Comparison of ENCODE assay signal across 13 cellular contexts in genomic region chr20:31602430-31602778, GRCh38. TPM values are rescaled to one million over a fixed set of nuclear protein-coding genes. Genes with fewer than 3 reads are reported as not detected.
DNase-seq lines count a peak whose midpoint lies in the region; ATAC-seq and TF ChIP-seq lines count a peak whose summit lies in the region.
"Had no signal": no experiment of that assay in that cellular context is flagged by ENCODE, and none has a peak within 500 bp of the region (broad histone marks: within the 10 kb centered on the region; RNA-seq: fewer than 3 reads in every experiment).

No MANE protein-coding gene starts in this region.

- H3K9ac ChIP-seq in H9 (ENCODE audit: extremely low read depth, insufficient read length, low read length) = no peak overlapping the region

- in situ Hi-C loops in brain microvascular endothelial cell (cut with HindIII; ENCODE audit: low pct_ligation_motif_present, low sequenced_read_pairs) = no loop called here

- peaks cover 2% of the 10 kb centered on the region for H3K27me3 Mint-ChIP-seq in H9 (ENCODE audit: low read depth)
- H3K27me3 Mint-ChIP-seq in mesothelial cell of epicardium (ENCODE audit: low read depth) = no peaks in the 10 kb centered on the region
- H3K27me3 Mint-ChIP-seq in CD14-positive monocyte (ENCODE audit: low read depth in 3 of 3) = peaks cover 26 to 44% (median 32%) of the 10 kb centered on the region in 3 donors

- peaks cover 4% of the 10 kb centered on the region; the same call in 1 of the 2 replicates for H3K79me2 ChIP-seq in H9 (ENCODE audit: insufficient read depth, low read length)

- no peak overlapping the region for H3K56ac ChIP-seq in H9 (ENCODE audit: insufficient read length, low read depth, low read length)

- no peak overlapping the region for H3K4me3 ChIP-seq in brain microvascular endothelial cell (ENCODE audit: low read depth, low read length)

- H3K23me2 ChIP-seq in H9 (ENCODE audit: insufficient read length, low read depth, low read length, poor library complexity, severe bottlenecking) = peaks cover 13% of the 10 kb centered on the region

- no peaks in the 10 kb centered on the region for H3K27me3 ChIP-seq in H9 (ENCODE audit: insufficient read depth, low read length)
- H3K27me3 ChIP-seq in brain microvascular endothelial cell (replicated peaks) = no peaks in the 10 kb centered on the region

- no peak overlapping the region for H2BK5ac ChIP-seq in H9 (ENCODE audit: insufficient read length, low read length)

- no peak overlapping the region for H2BK120ac ChIP-seq in H9 (ENCODE audit: low read depth, low read length, poor library complexity, severe bottlenecking)

- H3K14ac ChIP-seq in H9 (ENCODE audit: insufficient read depth, low read length) = no peak overlapping the region

- no peaks in the 10 kb centered on the region for H3K36me3 ChIP-seq in brain microvascular endothelial cell (replicated peaks)

- no peaks in the 10 kb centered on the region for H3K9me3 ChIP-seq in H9 (ENCODE audit: control insufficient read depth, low read depth, low read length)

- H2AFZ ChIP-seq in H9 (ENCODE audit: low read length) = no peak overlapping the region

- no peak for TF ChIP-seq CTCF in 22Rv1 (IDR thresholded peaks at IDR 0.05)
- TF ChIP-seq CTCF in H9 (conservative IDR thresholded peaks at IDR 0.05) = no peak
- TF ChIP-seq CTCF in brain microvascular endothelial cell (IDR thresholded peaks at IDR 0.05; ENCODE audit: low read depth, low read length, missing control alignments) = no peak
- no peak for TF ChIP-seq CTCF in mesothelial cell of epicardium (IDR thresholded peaks at IDR 0.05; ENCODE audit: unreplicated experiment)
- TF ChIP-seq CTCF in CD14-positive monocyte (IDR thresholded peaks at IDR 0.05) = no peak

- no peak overlapping the region for H2BK15ac ChIP-seq in H9 (ENCODE audit: low read depth, low read length)

- H3K36me3 Mint-ChIP-seq in H9 (ENCODE audit: insufficient read depth in 1 of 3, low read depth in 3 of 3) (peaks cover 6 to 22% (median 18%) of the 10 kb centered on the region in 3 experiments), mesothelial cell of epicardium (peaks cover 13% of the 10 kb centered on the region), CD14-positive monocyte (peaks cover 4% of the 10 kb centered on the region in 2 donors)
- H3K36me3 Mint-ChIP-seq: activated naive CD8-positive, alpha-beta T cell treated with anti-CD3 and anti-CD28 coated beads, Interleukin-2, amount 10 ng/mL, durations not matched to agents 7 days and 5 days; naive B cell had no signal

- no peak overlapping the region for H2BK20ac ChIP-seq in H9 (ENCODE audit: low read depth, low read length, poor library complexity, severe bottlenecking)

- no peak overlapping the region for H4K8ac ChIP-seq in H9 (replicated peaks; ENCODE audit: insufficient read length, low read depth, low read length)

- no peak overlapping the region for H3K4me2 ChIP-seq in H9 (ENCODE audit: insufficient read depth, insufficient read length, low read length)

- no peak overlapping the region for H3K23ac ChIP-seq in H9 (ENCODE audit: insufficient read length, low read depth, low read length)

- H3K27ac ChIP-seq in 22Rv1 (peak overlapping the region; percentile 100), H9 (ENCODE audit: insufficient read length, low read depth, low read length) (no peak overlapping the region), brain microvascular endothelial cell (peak overlapping the region; percentile 90)

- no peak overlapping the region for H4K91ac ChIP-seq in H9 (ENCODE audit: insufficient read length, low read depth, low read length)

- H3K27ac Mint-ChIP-seq in H9 (peak overlapping the region; percentile 94 to 96 (median 95); a peak in 5 of 7 replicates), mesothelial cell of epicardium (peak overlapping the region; percentile 100), CD14-positive monocyte (peak overlapping the region in 3 of 7 donors; percentile 83 to 95 (median 90))
- H3K27ac Mint-ChIP-seq: activated naive CD8-positive, alpha-beta T cell treated with anti-CD3 and anti-CD28 coated beads, Interleukin-2, amount 10 ng/mL, durations not matched to agents 7 days and 5 days; CD8-positive, alpha-beta T cell; stimulated activated naive CD8-positive, alpha-beta T cell treated with anti-CD3 and anti-CD28 coated beads, Interleukin-15, Interleukin-2, amounts not matched to agents 100 ng/mL and 50 ng/mL, for 24 hours had no signal

- no peak for DNase-seq in H9
- DNase-seq in brain microvascular endothelial cell = no peak
- no peak for DNase-seq in mesothelial cell of epicardium (ENCODE audit: low spot score in 2 of 2, unreplicated experiment in 2 of 2)
- no peak for DNase-seq in cerebellar nuclear complex (lab: John Stamatoyannopoulos, UW)
- no peak for DNase-seq in CD14-positive monocyte (ENCODE audit: low spot score)
- DNase-seq: activated naive CD8-positive, alpha-beta T cell treated with anti-CD3 and anti-CD28 coated beads, Interleukin-2, amount 10 ng/mL, durations not matched to agents 7 days and 5 days; naive B cell; NCI-H526 treated with DMSO at 0.1 percent for 48 hours had no signal

- ATAC-seq in GM18498 (IDR thresholded peaks at IDR 0.05; ENCODE audit: unreplicated experiment) = no peak
- ATAC-seq in GM18520 (IDR thresholded peaks at IDR 0.05; ENCODE audit: unreplicated experiment) = no peak

- no peak overlapping the region for H3K4ac ChIP-seq in H9 (ENCODE audit: low read depth, low read length)

- H3K79me1 ChIP-seq in H9 (ENCODE audit: insufficient read depth, low read depth, low read length, poor library complexity, severe bottlenecking) = no peaks in the 10 kb centered on the region

- H3K9me3 Mint-ChIP-seq in H9 = peaks cover 3% of the 10 kb centered on the region in 2 experiments; a peak in 2 of 5 replicates
- H3K9me3 Mint-ChIP-seq in mesothelial cell of epicardium = no peaks in the 10 kb centered on the region
- H3K9me3 Mint-ChIP-seq in CD14-positive monocyte = peaks cover 0 to 11% (median 2%) of the 10 kb centered on the region in 7 donors
- H3K9me3 Mint-ChIP-seq: activated naive CD8-positive, alpha-beta T cell treated with anti-CD3 and anti-CD28 coated beads, Interleukin-2, amount 10 ng/mL, durations not matched to agents 7 days and 5 days; CD8-positive, alpha-beta T cell; naive B cell; stimulated activated naive CD8-positive, alpha-beta T cell treated with anti-CD3 and anti-CD28 coated beads, Interleukin-15, Interleukin-2, amounts not matched to agents 100 ng/mL and 50 ng/mL, for 24 hours had no signal

- H2BK12ac ChIP-seq in H9 (ENCODE audit: insufficient read length, low read depth, low read length) = no peak overlapping the region

- no peak overlapping the region for H3K4me3 Mint-ChIP-seq in H9
- H3K4me3 Mint-ChIP-seq in mesothelial cell of epicardium = no peak overlapping the region
- H3K4me3 Mint-ChIP-seq in CD14-positive monocyte = peak overlapping the region in 1 of 2 donors; percentile 50
- H3K4me3 Mint-ChIP-seq: stimulated activated naive CD8-positive, alpha-beta T cell treated with anti-CD3 and anti-CD28 coated beads, Interleukin-15, Interleukin-2, amounts not matched to agents 100 ng/mL and 50 ng/mL, for 24 hours had no signal

- WGBS in H9 (ENCODE audit: extremely low coverage, insufficient read length, low lambda C conversion rate) = no CpG with 5 or more reads among the region's 4 CpGs

- no peak overlapping the region for H3K18ac ChIP-seq in H9 (ENCODE audit: insufficient read length, low read depth, low read length)

- intact Hi-C loops in CD14-positive monocyte (cut with micrococcal nuclease) = loop anchor here in 1 of 2 donors (10.0 kb wide), 1 partner anchor 512 kb away; no protein-coding TSS in a partner anchor

- no peaks in the 10 kb centered on the region for H3K4me1 ChIP-seq in H9 (ENCODE audit: insufficient read depth, low read length)

- H4K5ac ChIP-seq in H9 (ENCODE audit: insufficient read length, low read depth, low read length) = no peak overlapping the region

- no peak overlapping the region for H3T11ph ChIP-seq in H9 (ENCODE audit: low read length)

- H2AK5ac ChIP-seq in H9 (ENCODE audit: insufficient read length, low read length) = no peak overlapping the region

- H3K4me1 Mint-ChIP-seq in H9 (peaks cover 19 to 29% of the 10 kb centered on the region in 2 experiments), mesothelial cell of epicardium (peaks cover 25% of the 10 kb centered on the region), CD14-positive monocyte (peaks cover 36% of the 10 kb centered on the region)

- no peaks in the 10 kb centered on the region for H4K20me1 ChIP-seq in H9 (ENCODE audit: control insufficient read depth, insufficient read depth, insufficient read length)

RNA-seq across cellular contexts. Expression of gene ID1, which starts 2.7 kb away (rescaled TPM):
- total RNA-seq in H9 (2021) = 355 and 360 TPM in 2 replicates
- total RNA-seq in mesothelial cell of epicardium = 374 to 378 TPM (median 377 TPM) in 3 replicates
- polyA plus RNA-seq in CD14-positive monocyte = 10 to 100 TPM in 1 of 2 donors, 1 to 10 TPM in 1; 3.9 to 12.5 TPM

RNA-seq across cellular contexts. Expression of gene COX4I2, which starts 35.3 kb away (rescaled TPM):
- total RNA-seq in H9 (2021) (not detected in 2 replicates), mesothelial cell of epicardium (0.34 TPM in 1 of 3 replicates, not detected in the others)
- polyA plus RNA-seq in CD14-positive monocyte = not detected
- total RNA-seq: activated naive CD8-positive, alpha-beta T cell treated with anti-CD3 and anti-CD28 coated beads, Interleukin-2, amount 10 ng/mL, durations not matched to agents 7 days and 5 days; CD8-positive, alpha-beta T cell had no signal
